In genomic region chr22:35921777-35922176, GRCh38 we compare ENCODE assay signal across 7 cellular contexts.
DNase-seq lines count a peak whose midpoint lies in the region; ATAC-seq and TF ChIP-seq lines count a peak whose summit lies in the region.

No MANE protein-coding gene starts in this region.

- no TSS peak for BruUV-seq in mammary epithelial cell (replicated peaks; lab: Mats Ljungman, UMichigan)

- H4K20me1 ChIP-seq in KMS-11 (ENCODE audit: insufficient read depth) (no peaks in the 10 kb centered on the region), mammary epithelial cell (ENCODE audit: insufficient read depth, low read length) (no peaks in the 10 kb centered on the region)

- H3K27ac ChIP-seq in KMS-11: no peak overlapping the region
- H3K27ac ChIP-seq in mammary epithelial cell (ENCODE audit: insufficient read depth, low read depth, low read length): peak overlapping the region; percentile 27

- no peak overlapping the region for H2AFZ ChIP-seq in KMS-11 (ENCODE audit: low read depth)
- H2AFZ ChIP-seq in mammary epithelial cell (ENCODE audit: low read depth, low read length): no peak overlapping the region

- H3K79me2 ChIP-seq in KMS-11 (ENCODE audit: insufficient read depth, low read depth): no peaks in the 10 kb centered on the region
- peaks cover 85% of the 10 kb centered on the region for H3K79me2 ChIP-seq in mammary epithelial cell (ENCODE audit: insufficient read depth, low read length)

- no peak overlapping the region for H3K4me2 ChIP-seq in KMS-11
- peak overlapping the region; percentile 45 for H3K4me2 ChIP-seq in mammary epithelial cell (ENCODE audit: insufficient read depth, low read depth, low read length)

- H3K36me3 ChIP-seq in KMS-11 (ENCODE audit: insufficient read depth): no peaks in the 10 kb centered on the region
- no peaks in the 10 kb centered on the region for H3K36me3 ChIP-seq in mammary epithelial cell (ENCODE audit: insufficient read depth, low read length)
- no peaks in the 10 kb centered on the region for H3K36me3 ChIP-seq in kidney epithelial cell (ENCODE audit: control insufficient read depth, insufficient read depth, low read length)

- no peak for ATAC-seq in GM21423 (IDR thresholded peaks at IDR 0.05; ENCODE audit: unreplicated experiment)

- CTCF ChIA-PET in mammary epithelial cell (lab: Charles Lee; ENCODE audit: low non-redundant PET): no interaction called here

- H3K4me1 ChIP-seq in KMS-11 (ENCODE audit: low read depth, poor library complexity, severe bottlenecking) (peaks cover 13% of the 10 kb centered on the region), mammary epithelial cell (ENCODE audit: insufficient read depth, low read length) (peaks cover 32% of the 10 kb centered on the region)

- dilution Hi-C loops in mammary epithelial cell (cut with HindIII; ENCODE audit: low sequenced_read_pairs): no loop called here

- TF ChIP-seq CTCF in KMS-11 (conservative IDR thresholded peaks at IDR 0.05; ENCODE audit: low read depth, low read length) (peak; percentile 64), mammary epithelial cell (conservative IDR thresholded peaks at IDR 0.05 in 1 of 2, IDR thresholded peaks at IDR 0.05 in 1 of 2; ENCODE audit: extremely low read depth in 1 of 2, insufficient read depth in 1 of 2, low read depth in 1 of 2, low read length in 2 of 2) (peak; percentile 46 to 74), kidney epithelial cell (IDR thresholded peaks at IDR 0.05; ENCODE audit: insufficient read depth, low read length, poor library complexity, severe bottlenecking) (peak; percentile 72)

- DNase-seq in ELR (ENCODE audit: low read depth) (peak; percentile 92), SHP77 treated with DMSO at 0.1 percent for 48 hours (lab: John Stamatoyannopoulos, UW) (peak; percentile 18), mammary epithelial cell (peak; percentile 87), kidney epithelial cell (ENCODE audit: low read depth) (peak; percentile 66)
- peak; percentile 43 for DNase-seq in stimulated activated CD4-positive, alpha-beta T cell treated with anti-CD3 and anti-CD28 coated beads, Interleukin-4, amount 100 ng/mL, for 24 hours

- H3K27me3 ChIP-seq in KMS-11 (ENCODE audit: insufficient read depth, low read depth) (no peaks in the 10 kb centered on the region), mammary epithelial cell (ENCODE audit: insufficient read depth, low read length) (no peaks in the 10 kb centered on the region), kidney epithelial cell (ENCODE audit: control insufficient read depth, insufficient read depth, low read length) (no peaks in the 10 kb centered on the region)

- H3K9ac ChIP-seq in KMS-11 (no peak overlapping the region), mammary epithelial cell (ENCODE audit: insufficient read depth, low read length) (no peak overlapping the region)

- no peaks in the 10 kb centered on the region for H3K9me3 ChIP-seq in mammary epithelial cell (replicated peaks; ENCODE audit: insufficient read depth, low read length)

- intact Hi-C loops in mammary epithelial cell (cut with micrococcal nuclease): loop anchor here (1.0 to 5.0 kb wide), 4 partner anchors 81 to 571 kb away; no protein-coding TSS in a partner anchor

- H3K4me3 ChIP-seq in KMS-11 (IDR thresholded peaks at IDR 0.05; ENCODE audit: insufficient read depth, low read depth, low read length): no peak overlapping the region
- no peak overlapping the region for H3K4me3 ChIP-seq in mammary epithelial cell (replicated peaks in 1 of 3; ENCODE audit: insufficient read depth in 1 of 3, low read depth in 2 of 3, low read length in 3 of 3)
- no peak overlapping the region for H3K4me3 ChIP-seq in kidney epithelial cell (ENCODE audit: low read depth, low read length)

- in situ Hi-C loops in mammary epithelial cell (cut with MboI; ENCODE audit: low sequenced_read_pairs in 2 of 2): loop anchor here in 1 of 2 donors (10.0 to 25.0 kb wide), 2 partner anchors 203 to 284 kb away; partner anchors contain the start of gene APOL6

Comparison
In these comparisons a context has a peak if more than half of its experiments do, and no peak if none do; other contexts are left out.
1. DNase-seq: peak in every context shown above with its lines; median percentile 92 in ELR; 87 in mammary epithelial cell; 66 in kidney epithelial cell; 43 in stimulated activated CD4-positive, alpha-beta T cell treated with anti-CD3 and anti-CD28 coated beads, Interleukin-4, amount 100 ng/mL, for 24 hours; 18 in SHP77 treated with DMSO at 0.1 percent for 48 hours.